8 cellular contexts compared by ENCODE assay signal in the genomic region with DNA sequence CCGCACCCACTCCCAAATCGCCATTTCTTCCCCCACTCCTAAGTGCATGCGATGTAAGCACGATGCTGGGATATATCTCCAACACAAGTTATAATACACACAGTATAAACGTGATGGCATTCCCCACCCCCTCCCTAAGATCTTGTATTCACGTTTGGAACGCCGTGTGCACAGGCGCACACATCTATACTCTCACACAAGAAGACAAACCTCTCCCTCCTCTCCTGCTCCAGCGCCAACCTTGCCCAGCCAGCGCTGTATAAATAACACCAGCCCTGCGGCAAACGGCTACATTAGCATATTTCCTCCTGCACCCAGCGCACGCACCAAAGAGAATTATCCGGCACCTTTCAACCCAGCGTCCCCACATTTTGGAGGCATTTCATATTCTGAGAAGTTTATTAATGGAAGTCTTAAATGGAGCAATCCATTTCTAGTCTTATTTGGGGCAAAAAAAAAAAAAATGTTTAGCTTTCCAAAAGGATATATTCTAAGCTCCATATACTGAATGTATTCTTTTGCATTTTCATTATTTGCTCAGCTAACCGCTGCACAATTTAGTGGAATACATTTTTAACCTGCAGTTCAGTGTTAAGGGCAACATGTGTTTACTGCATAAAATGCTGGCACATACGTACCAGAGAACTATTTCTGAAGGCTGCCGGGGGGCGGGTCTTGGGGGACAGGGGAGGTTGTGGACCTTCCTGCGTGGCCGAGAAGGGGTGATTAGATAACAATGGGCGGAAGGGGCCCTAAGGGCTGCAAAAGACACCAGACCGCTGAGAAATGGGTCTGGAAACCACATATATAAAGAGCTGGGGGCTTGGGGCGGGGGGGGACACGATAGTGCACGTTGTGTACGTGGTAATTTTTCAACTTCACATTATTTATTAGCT. TPM values are rescaled to one million over a fixed set of nuclear protein-coding genes. Genes with fewer than 3 reads are reported as not detected.
DNase-seq lines count a peak whose midpoint lies in the region; ATAC-seq, FAIRE-seq and TF ChIP-seq lines count a peak whose summit lies in the region.

No MANE protein-coding gene starts in this region.

- H3K36me3 Mint-ChIP-seq in stimulated activated naive B cell treated with anti-CD40 and anti-IgM and Interleukin-4, amounts not matched to agents 10 μg/mL and 1 μg/mL and 100 μg/mL, for 72 hours: no peaks in the 10 kb centered on the region

- peak overlapping the region; percentile 64 to 74 for H3K4me3 Mint-ChIP-seq in stimulated activated naive B cell treated with anti-CD40 and anti-IgM and Interleukin-4, amounts not matched to agents 10 μg/mL and 1 μg/mL and 100 μg/mL, for 72 hours

- peak overlapping the region; percentile 10 for H3K27ac Mint-ChIP-seq in stimulated activated naive B cell treated with anti-CD40 and anti-IgM and Interleukin-4, amounts not matched to agents 10 μg/mL and 1 μg/mL and 100 μg/mL, for 72 hours

- FAIRE-seq in HepG2 (lab: Jason Lieb, UNC): no peak

- no peaks in the 10 kb centered on the region; a peak in 1 of 5 replicates for H3K27me3 ChIP-seq in HepG2 (ENCODE audit: control insufficient read depth in 1 of 2, insufficient read depth in 2 of 2, low read length in 2 of 2)

- BruUV-seq in HepG2 (replicated peaks; lab: Mats Ljungman, UMichigan): no TSS peak

- CTCF ChIA-PET in RWPE1 (lab: Yijun Ruan, JAX): interaction anchor here (0.6 to 0.7 kb wide), 4 partner anchors 42 to 264 kb away, joined by 3 to 5 read pairs (median 4); no protein-coding TSS in a partner anchor
- CTCF ChIA-PET in HepG2 (lab: Yijun Ruan, JAX; ENCODE audit: low intra/inter-chr PET ratio, low total read pairs): interaction anchor here (0.6 to 1.9 kb wide), 3 partner anchors 48 to 178 kb away, joined by 4 to 8 read pairs (median 7); no protein-coding TSS in a partner anchor

- peaks cover 39% of the 10 kb centered on the region for H3K4me1 ChIP-seq in HepG2 (ENCODE audit: insufficient read depth, low read length)

- H3K36me3 ChIP-seq in HepG2 (replicated peaks in 1 of 2; ENCODE audit: control insufficient read depth in 1 of 2, insufficient read depth in 2 of 2, low read length in 2 of 2): no peaks in the 10 kb centered on the region; a peak in 1 of 5 replicates

- H2AFZ ChIP-seq in HepG2 (ENCODE audit: low read length): no peak overlapping the region

- H3K27me3 Mint-ChIP-seq in stimulated activated naive B cell treated with anti-CD40 and anti-IgM and Interleukin-4, amounts not matched to agents 10 μg/mL and 1 μg/mL and 100 μg/mL, for 72 hours: peaks cover 35 to 46% of the 10 kb centered on the region in 2 donors

- 36% methylated on average over 29 of the region's 29 CpGs for WGBS in HepG2 (ENCODE audit: low lambda C conversion rate)

- no peak for TF ChIP-seq CTCF in RWPE1 (conservative IDR thresholded peaks at IDR 0.05; ENCODE audit: low read depth)
- no peak for TF ChIP-seq CTCF in HepG2 (CRISPR knock-in tag; IDR thresholded peaks at IDR 0.05)

- peaks cover 5 to 7% of the 10 kb centered on the region in 2 donors for H3K4me1 Mint-ChIP-seq in stimulated activated naive B cell treated with anti-CD40 and anti-IgM and Interleukin-4, amounts not matched to agents 10 μg/mL and 1 μg/mL and 100 μg/mL, for 72 hours

- intact Hi-C loops in HepG2 (cut with micrococcal nuclease; ENCODE audit: unreplicated experiment): loop anchor here (1.0 to 5.0 kb wide), 4 partner anchors 44 to 274 kb away; no protein-coding TSS in a partner anchor

- TF ChIP-seq EP300 in HepG2 (IDR thresholded peaks at IDR 0.05; ENCODE audit: low read depth in 2 of 2, low read length in 2 of 2) (no peak), HepG2 (CRISPR knock-in tag; IDR thresholded peaks at IDR 0.05; ENCODE audit: borderline replicate concordance) (no peak)

- H3K9me3 ChIP-seq in HepG2 (ENCODE audit: low read length): no peaks in the 10 kb centered on the region

- in situ Hi-C loops in HepG2 (cut with HindIII; ENCODE audit: extremely low pct_ligation_motif_present, low pct_unique_long_range_greater_than_20kb): loop anchor here (5.0 to 10.0 kb wide), 2 partner anchors 101 to 277 kb away; no protein-coding TSS in a partner anchor

- peak overlapping the region; percentile 68 for H3K9ac ChIP-seq in HepG2 (ENCODE audit: insufficient read depth, low read depth, low read length)

- DNase-seq in activated T-cell treated with anti-CD3 and anti-CD28 coated beads for 48 hours (ENCODE audit: low read depth) (peak; percentile 8), activated T-cell treated with anti-CD3 and anti-CD28 coated beads for 4 hours (no peak), RWPE1 (ENCODE audit: low spot score) (peak; percentile 34), cerebellum (ENCODE audit: low spot score) (peak; percentile 56), HepG2 (ENCODE audit: low spot score) (peak; percentile 37), HK-2 (ENCODE audit: unreplicated experiment) (no peak)
- DNase-seq in stimulated activated naive B cell treated with anti-CD40 and anti-IgM and Interleukin-4, amounts not matched to agents 10 μg/mL and 1 μg/mL and 100 μg/mL, for 72 hours: no peak

- H3K9me3 Mint-ChIP-seq in stimulated activated naive B cell treated with anti-CD40 and anti-IgM and Interleukin-4, amounts not matched to agents 10 μg/mL and 1 μg/mL and 100 μg/mL, for 72 hours: no peaks in the 10 kb centered on the region

- H3K4me3 ChIP-seq in HepG2 (replicated peaks in 1 of 3; ENCODE audit: insufficient read depth in 1 of 3, low read depth in 2 of 3, low read length in 3 of 3): peak overlapping the region; percentile 75 to 91 (median 85)

- H3K27ac ChIP-seq in RWPE1 (peak overlapping the region; percentile 85), HepG2 (ENCODE audit: extremely low read length, insufficient read depth, low read length) (no peak overlapping the region)

- TF ChIP-seq POLR2A in HepG2 (IDR thresholded peaks at IDR 0.05; ENCODE audit: insufficient read depth in 1 of 2, low read depth in 2 of 2, low read length in 2 of 2): no peak

- POLR2A ChIA-PET in RWPE1 (lab: Yijun Ruan, JAX; ENCODE audit: low non-redundant PET) (no interaction called here), HepG2 (lab: Yijun Ruan, JAX) (interaction anchor here (1.2 kb wide), 1 partner anchor 55 kb away, joined by 3 read pairs; no protein-coding TSS in a partner anchor)

- H3K4me2 ChIP-seq in HepG2 (ENCODE audit: low read depth, low read length): peak overlapping the region; percentile 93

- H4K20me1 ChIP-seq in HepG2 (ENCODE audit: insufficient read depth, low read length): peaks cover 28% of the 10 kb centered on the region

- ATAC-seq in HepG2 (peak; percentile 45), HG03520 (IDR thresholded peaks at IDR 0.05; ENCODE audit: unreplicated experiment) (no peak)
- ATAC-seq in stimulated activated naive B cell treated with anti-CD40 and anti-IgM and Interleukin-4, amounts not matched to agents 10 μg/mL and 1 μg/mL and 100 μg/mL, for 72 hours (replicated peaks): no peak

- peaks cover 32% of the 10 kb centered on the region for H3K79me2 ChIP-seq in HepG2 (ENCODE audit: insufficient read depth, low read length)

- no peak for TF ChIP-seq RAD21 in HepG2 (CRISPR knock-in tag; IDR thresholded peaks at IDR 0.05)

TF ChIP-seq in HepG2, 621 proteins besides CTCF, POLR2A, EP300 and RAD21 (continues in another document):
- TF ChIP-seq, protein P1, sequence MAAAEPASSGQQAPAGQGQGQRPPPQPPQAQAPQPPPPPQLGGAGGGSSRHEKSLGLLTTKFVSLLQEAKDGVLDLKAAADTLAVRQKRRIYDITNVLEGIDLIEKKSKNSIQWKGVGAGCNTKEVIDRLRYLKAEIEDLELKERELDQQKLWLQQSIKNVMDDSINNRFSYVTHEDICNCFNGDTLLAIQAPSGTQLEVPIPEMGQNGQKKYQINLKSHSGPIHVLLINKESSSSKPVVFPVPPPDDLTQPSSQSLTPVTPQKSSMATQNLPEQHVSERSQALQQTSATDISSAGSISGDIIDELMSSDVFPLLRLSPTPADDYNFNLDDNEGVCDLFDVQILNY (CRISPR knock-in tag; conservative IDR thresholded peaks at IDR 0.05): no peak
- TF ChIP-seq SMAD3 (CRISPR knock-in tag; IDR thresholded peaks at IDR 0.05) (no peak), ZNF160 (CRISPR knock-in tag; IDR thresholded peaks at IDR 0.05) (no peak), MAF1 (CRISPR knock-in tag; IDR thresholded peaks at IDR 0.05; ENCODE audit: borderline replicate concordance) (no peak), ZNF235 (CRISPR knock-in tag; IDR thresholded peaks at IDR 0.05; ENCODE audit: borderline replicate concordance) (0 out of 2 replicates have a peak, but pooled peaks have one; percentile 14), ZNF230 (CRISPR knock-in tag; IDR thresholded peaks at IDR 0.05) (no peak), MTF2 (CRISPR knock-in tag; IDR thresholded peaks at IDR 0.05; ENCODE audit: borderline replicate concordance) (no peak), ZNF878 (CRISPR knock-in tag; IDR thresholded peaks at IDR 0.05) (no peak), ZNF263 (CRISPR knock-in tag; IDR thresholded peaks at IDR 0.05) (no peak)

RNA-seq across cellular contexts. Expression of gene SLC22A23, which starts 1.1 kb away (rescaled TPM):
- total RNA-seq in cerebellum: 40.4 TPM
- total RNA-seq in HepG2 (2016; rRNA removed; fragmentation: Illumina TruSeq; extraction: Trizol): 14.4 and 17.5 TPM in 2 replicates
- 5.9 and 6.8 TPM in 2 replicates for total RNA-seq in HepG2 (2016; cell fraction: cytosol; rRNA removed; fragmentation: Illumina TruSeq; extraction: Trizol; ENCODE audit: low read depth)
- total RNA-seq in HepG2 (2016; cell fraction: insoluble cytoplasmic fraction; rRNA removed; fragmentation: Illumina TruSeq; extraction: Trizol): 11.7 and 17.5 TPM in 2 replicates
- total RNA-seq in HepG2 (2016; cell fraction: membrane; rRNA removed; fragmentation: Illumina TruSeq; extraction: Trizol): 9.8 and 11.5 TPM in 2 replicates
- total RNA-seq in HepG2 (2016; cell fraction: nucleus; rRNA removed; fragmentation: Illumina TruSeq; extraction: Trizol): 33.2 and 38.2 TPM in 2 replicates
- 11.8 and 17.3 TPM in 2 replicates for polyA plus RNA-seq in HepG2 (2011; rRNA removed)
- 15.4 and 19.5 TPM in 2 replicates for polyA plus RNA-seq in HepG2 (2011; cell fraction: cytosol; rRNA removed)
- 54.1 and 61.7 TPM in 2 replicates for polyA plus RNA-seq in HepG2 (2011; cell fraction: nucleus; rRNA removed)
- 25.2 and 36.8 TPM in 2 replicates for polyA plus RNA-seq in HepG2 (2012)
- polyA plus RNA-seq in HepG2 (2016; cell fraction: cytosol; fragmentation: Illumina TruSeq; extraction: Trizol; ENCODE audit: low read depth): 2.0 and 2.2 TPM in 2 replicates
- polyA plus RNA-seq in HepG2 (2016; cell fraction: insoluble cytoplasmic fraction; fragmentation: Illumina TruSeq; extraction: Trizol; ENCODE audit: low read depth): 12.7 and 15.3 TPM in 2 replicates
- 5.3 and 6.1 TPM in 2 replicates for polyA plus RNA-seq in HepG2 (2016; cell fraction: membrane; fragmentation: Illumina TruSeq; extraction: Trizol; ENCODE audit: low read depth)
- polyA plus RNA-seq in HepG2 (2016; cell fraction: nucleus; fragmentation: Illumina TruSeq; extraction: Trizol; ENCODE audit: insufficient read depth, low read depth): 42.3 and 52.5 TPM in 2 replicates
- polyA minus RNA-seq in HepG2 (2011; rRNA and poly(A)+ RNA removed; ENCODE audit: low replicate concordance): 1.4 and 75.8 TPM in 2 replicates
- 30.2 and 44.5 TPM in 2 replicates for polyA minus RNA-seq in HepG2 (2011; cell fraction: cytosol; rRNA and poly(A)+ RNA removed)
- 77.3 and 90.4 TPM in 2 replicates for polyA minus RNA-seq in HepG2 (2011; cell fraction: nucleus; rRNA and poly(A)+ RNA removed)

Comparison
In these comparisons a context has a peak if more than half of its experiments do, and no peak if none do; other contexts are left out.
1. DNase-seq: peak in activated T-cell treated with anti-CD3 and anti-CD28 coated beads for 48 hours (single experiment), RWPE1 (single experiment), cerebellum (single experiment) and HepG2 (single experiment); none in activated T-cell treated with anti-CD3 and anti-CD28 coated beads for 4 hours (single experiment), stimulated activated naive B cell treated with anti-CD40 and anti-IgM and Interleukin-4, amounts not matched to agents 10 μg/mL and 1 μg/mL and 100 μg/mL, for 72 hours (single experiment) and HK-2 (single experiment).